In the genomic region with DNA sequence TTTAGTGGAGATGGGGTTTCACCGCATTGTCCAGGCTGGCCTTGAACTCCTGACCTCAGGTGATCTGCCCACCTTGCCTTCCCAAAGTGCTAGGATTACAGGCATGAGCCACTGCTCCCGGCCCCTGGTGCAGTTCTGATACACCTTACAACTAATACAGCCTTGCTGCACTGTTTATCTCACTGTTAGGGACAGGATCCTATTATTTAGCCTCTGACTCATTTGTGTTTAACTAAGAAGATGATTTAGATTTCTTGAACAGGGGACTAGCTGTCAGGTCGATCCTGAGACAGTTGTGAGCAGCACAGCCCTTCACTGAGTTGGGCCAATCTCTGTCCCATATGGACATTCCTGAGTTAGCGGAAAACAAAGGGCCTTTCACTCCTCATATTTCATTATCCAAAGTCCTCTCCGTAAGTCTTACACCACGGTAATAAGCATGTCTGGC, we compare ENCODE assay signal across 15 cellular contexts. TPM values are rescaled to one million over a fixed set of nuclear protein-coding genes. Genes with fewer than 3 reads are reported as not detected.
DNase-seq lines count a peak whose midpoint lies in the region; ATAC-seq, FAIRE-seq and TF ChIP-seq lines count a peak whose summit lies in the region.
"Had no signal": no experiment of that assay in that cellular context is flagged by ENCODE, and none has a peak within 500 bp of the region (broad histone marks: within the 10 kb centered on the region; RNA-seq: fewer than 3 reads in every experiment).

No MANE protein-coding gene starts in this region.

- no peak overlapping the region for H4K8ac ChIP-seq in mesenchymal stem cell (ENCODE audit: low read length)

- peaks cover 22% of the 10 kb centered on the region for H3K79me1 ChIP-seq in mesenchymal stem cell (replicated peaks; ENCODE audit: low read length, poor library complexity, severe bottlenecking)

- no peak for TF ChIP-seq CTCF in astrocyte (IDR thresholded peaks at IDR 0.05; ENCODE audit: insufficient read depth, low read depth, low read length)
- TF ChIP-seq CTCF in tibial artery (IDR thresholded peaks at IDR 0.05): no peak

- peaks cover 4% of the 10 kb centered on the region for H3K4me1 Mint-ChIP-seq in activated T-cell treated with anti-CD3 and anti-CD28 coated beads, Interleukin-2, amount 50 U/mL, for 72 hours (ENCODE audit: low read depth)
- H3K4me1 Mint-ChIP-seq in activated T-cell treated with anti-CD3 and anti-CD28 coated beads, Interleukin-2, amount 50 U/mL, for 24 hours (ENCODE audit: low read depth): peaks cover 29% of the 10 kb centered on the region
- peaks cover 16% of the 10 kb centered on the region for H3K4me1 Mint-ChIP-seq in astrocyte (ENCODE audit: low read depth, unreplicated experiment)

- FAIRE-seq in astrocyte (lab: Jason Lieb, UNC) (no peak), GM12892 (lab: Jason Lieb, UNC) (no peak)

- no peak overlapping the region for H3K9ac ChIP-seq in astrocyte (ENCODE audit: low read length)
- no peak overlapping the region for H3K9ac ChIP-seq in mesenchymal stem cell (ENCODE audit: low read length)

- no peak for DNase-seq in activated T-cell treated with anti-CD3 and anti-CD28 coated beads, Interleukin-2, amount 50 U/mL, for 72 hours
- DNase-seq in activated T-cell treated with anti-CD3 and anti-CD28 coated beads, Interleukin-2, amount 50 U/mL, for 24 hours: no peak
- peak; percentile 51 for DNase-seq in astrocyte (ENCODE audit: low read depth)
- peak; percentile 38 for DNase-seq in mesenchymal stem cell
- no peak for DNase-seq in tibial artery
- no peak for DNase-seq in NCI-H1417 treated with DMSO at 0.1 percent for 48 hours (lab: John Stamatoyannopoulos, UW)
- DNase-seq in GM12892 (ENCODE audit: insufficient read length): no peak
- DNase-seq: activated CD4-positive, CD25-positive, alpha-beta regulatory T cell; activated T-cell treated with anti-CD3 and anti-CD28 coated beads, Interleukin-2, amount 50 U/mL, for 4 hours; MM.1S; naive thymus-derived CD4-positive, alpha-beta T cell had no signal

- H3K36me3 Mint-ChIP-seq in activated T-cell treated with anti-CD3 and anti-CD28 coated beads, Interleukin-2, amount 50 U/mL, for 72 hours (ENCODE audit: insufficient read depth in 2 of 2): peaks cover 0 to 16% of the 10 kb centered on the region in 2 donors
- H3K36me3 Mint-ChIP-seq in activated T-cell treated with anti-CD3 and anti-CD28 coated beads, Interleukin-2, amount 50 U/mL, for 24 hours (ENCODE audit: low read depth): peaks cover 89% of the 10 kb centered on the region
- peaks cover 24% of the 10 kb centered on the region for H3K36me3 Mint-ChIP-seq in astrocyte (ENCODE audit: low read depth, unreplicated experiment)

- no peak overlapping the region for H2BK5ac ChIP-seq in mesenchymal stem cell (ENCODE audit: low read depth, low read length, poor library complexity, severe bottlenecking)

- H3K4me2 ChIP-seq in astrocyte (ENCODE audit: low read length): no peak overlapping the region
- no peak overlapping the region for H3K4me2 ChIP-seq in mesenchymal stem cell (ENCODE audit: low read length, poor library complexity, severe bottlenecking)

- no peak overlapping the region for H3K14ac ChIP-seq in mesenchymal stem cell (ENCODE audit: low read length in 2 of 2)

- no peak overlapping the region for H2BK15ac ChIP-seq in mesenchymal stem cell (ENCODE audit: low read depth, poor library complexity, severe bottlenecking)

- no peaks in the 10 kb centered on the region for H4K20me1 ChIP-seq in astrocyte (ENCODE audit: insufficient read depth, low read length)

- H4K91ac ChIP-seq in mesenchymal stem cell (ENCODE audit: low read length): no peak overlapping the region

- H2AK5ac ChIP-seq in mesenchymal stem cell (ENCODE audit: low read length, severe bottlenecking): no peak overlapping the region

- WGBS in mesenchymal stem cell: 55% methylated on average over 5 of the region's 6 CpGs

- TF ChIP-seq POLR2A in GM12892 (IDR thresholded peaks at IDR 0.05; ENCODE audit: low read depth, low read length): no peak

- H2BK12ac ChIP-seq in mesenchymal stem cell (ENCODE audit: low read length in 2 of 2): no peak overlapping the region

- H3K18ac ChIP-seq in mesenchymal stem cell (ENCODE audit: low read depth in 1 of 2, low read length in 2 of 2): no peak overlapping the region

- H2BK120ac ChIP-seq in mesenchymal stem cell (ENCODE audit: low read depth, low read length): no peak overlapping the region

- peaks cover 22% of the 10 kb centered on the region for H3K4me1 ChIP-seq in astrocyte (ENCODE audit: insufficient read depth, low read length)
- peaks cover 3% of the 10 kb centered on the region for H3K4me1 ChIP-seq in mesenchymal stem cell (ENCODE audit: control insufficient read depth, insufficient read depth, low read depth, low read length)
- peaks cover 0 to 58% (median 24%) of the 10 kb centered on the region in 4 donors for H3K4me1 ChIP-seq in tibial artery
- H3K4me1 ChIP-seq: SJSA1, suprapubic skin had no signal

- H3K79me2 ChIP-seq in astrocyte (ENCODE audit: insufficient read depth, low read length): no peaks in the 10 kb centered on the region

- no peak overlapping the region for H3K23ac ChIP-seq in mesenchymal stem cell (ENCODE audit: low read length in 2 of 2)

- H3K9me3 Mint-ChIP-seq in activated T-cell treated with anti-CD3 and anti-CD28 coated beads, Interleukin-2, amount 50 U/mL, for 72 hours: no peaks in the 10 kb centered on the region
- H3K9me3 Mint-ChIP-seq in activated T-cell treated with anti-CD3 and anti-CD28 coated beads, Interleukin-2, amount 50 U/mL, for 24 hours: no peaks in the 10 kb centered on the region
- H3K9me3 Mint-ChIP-seq in astrocyte (ENCODE audit: unreplicated experiment): no peaks in the 10 kb centered on the region
- H3K9me3 Mint-ChIP-seq: activated T-cell treated with anti-CD3 and anti-CD28 coated beads, Interleukin-2, amount 50 U/mL, for 4 hours; naive thymus-derived CD4-positive, alpha-beta T cell had no signal

- no peak overlapping the region for H3K4me3 ChIP-seq in astrocyte (ENCODE audit: insufficient read depth, low read depth, low read length)
- H3K4me3 ChIP-seq in mesenchymal stem cell (ENCODE audit: insufficient read depth in 1 of 2, low read depth in 1 of 2, low read length in 2 of 2): no peak overlapping the region
- H3K4me3 ChIP-seq in tibial artery: no peak overlapping the region
- H3K4me3 ChIP-seq: HAP-1, SJSA1, suprapubic skin had no signal

- intact Hi-C loops in tibial artery (cut with DNase I; ENCODE audit: low total_unique reads): no loop called here

- no peaks in the 10 kb centered on the region for H3K27me3 Mint-ChIP-seq in activated T-cell treated with anti-CD3 and anti-CD28 coated beads, Interleukin-2, amount 50 U/mL, for 72 hours (ENCODE audit: low read depth)
- H3K27me3 Mint-ChIP-seq in activated T-cell treated with anti-CD3 and anti-CD28 coated beads, Interleukin-2, amount 50 U/mL, for 24 hours: no peaks in the 10 kb centered on the region
- no peaks in the 10 kb centered on the region for H3K27me3 Mint-ChIP-seq in astrocyte (ENCODE audit: low read depth, unreplicated experiment)
- H3K27me3 Mint-ChIP-seq: naive thymus-derived CD4-positive, alpha-beta T cell had no signal

- H3K27ac Mint-ChIP-seq in activated T-cell treated with anti-CD3 and anti-CD28 coated beads, Interleukin-2, amount 50 U/mL, for 72 hours: peak overlapping the region; percentile 8
- no peak overlapping the region for H3K27ac Mint-ChIP-seq in activated T-cell treated with anti-CD3 and anti-CD28 coated beads, Interleukin-2, amount 50 U/mL, for 24 hours
- peak overlapping the region; percentile 41 for H3K27ac Mint-ChIP-seq in astrocyte (ENCODE audit: unreplicated experiment)

- H3K27me3 ChIP-seq in astrocyte (ENCODE audit: insufficient read depth, low read length): no peaks in the 10 kb centered on the region
- no peaks in the 10 kb centered on the region for H3K27me3 ChIP-seq in mesenchymal stem cell (ENCODE audit: control insufficient read depth in 1 of 2, insufficient read depth in 1 of 2, low read length in 2 of 2)
- H3K27me3 ChIP-seq in tibial artery: no peaks in the 10 kb centered on the region
- H3K27me3 ChIP-seq: SJSA1, suprapubic skin had no signal

- no peak overlapping the region for H3K4me3 Mint-ChIP-seq in activated T-cell treated with anti-CD3 and anti-CD28 coated beads, Interleukin-2, amount 50 U/mL, for 72 hours
- H3K4me3 Mint-ChIP-seq in activated T-cell treated with anti-CD3 and anti-CD28 coated beads, Interleukin-2, amount 50 U/mL, for 24 hours: no peak overlapping the region
- H3K4me3 Mint-ChIP-seq in astrocyte (ENCODE audit: unreplicated experiment): no peak overlapping the region
- H3K4me3 Mint-ChIP-seq: activated T-cell treated with anti-CD3 and anti-CD28 coated beads, Interleukin-2, amount 50 U/mL, for 4 hours had no signal

- no peaks in the 10 kb centered on the region for H3K9me3 ChIP-seq in astrocyte (ENCODE audit: insufficient read depth, low read depth, low read length)
- no peaks in the 10 kb centered on the region for H3K9me3 ChIP-seq in mesenchymal stem cell (ENCODE audit: control insufficient read depth, low read length)
- no peaks in the 10 kb centered on the region for H3K9me3 ChIP-seq in tibial artery
- H3K9me3 ChIP-seq: HAP-1, SJSA1, suprapubic skin had no signal

- ATAC-seq in activated T-cell treated with anti-CD3 and anti-CD28 coated beads, Interleukin-2, amount 50 U/mL, for 72 hours (replicated peaks in 1 of 2): no peak
- ATAC-seq in GM21360 (IDR thresholded peaks at IDR 0.05; ENCODE audit: unreplicated experiment): no peak

- H2AFZ ChIP-seq in astrocyte (ENCODE audit: low read depth, low read length) (no peak overlapping the region), mesenchymal stem cell (ENCODE audit: low read depth, low read length) (no peak overlapping the region)

- peaks cover 10% of the 10 kb centered on the region for H3K36me3 ChIP-seq in astrocyte (ENCODE audit: insufficient read depth, low read length)
- H3K36me3 ChIP-seq in mesenchymal stem cell (ENCODE audit: control insufficient read depth in 1 of 2, insufficient read depth in 2 of 2, low read depth in 1 of 2, low read length in 2 of 2): peaks cover 15 to 85% of the 10 kb centered on the region in 2 experiments
- H3K36me3 ChIP-seq in tibial artery: peaks cover 25 to 56% (median 45%) of the 10 kb centered on the region in 3 donors

- H3K4ac ChIP-seq in mesenchymal stem cell (ENCODE audit: low read depth in 1 of 2, low read length in 2 of 2): no peak overlapping the region

- no peak overlapping the region for H3K27ac ChIP-seq in astrocyte (ENCODE audit: low read depth, low read length)
- no peak overlapping the region for H3K27ac ChIP-seq in mesenchymal stem cell (ENCODE audit: low read length, poor library complexity, severe bottlenecking)
- H3K27ac ChIP-seq in tibial artery: peak overlapping the region; percentile 61
- H3K27ac ChIP-seq: SJSA1, suprapubic skin had no signal

RNA-seq across cellular contexts. Expression of a gene that starts 19.2 kb away (rescaled TPM):
- total RNA-seq in activated T-cell treated with anti-CD3 and anti-CD28 coated beads, Interleukin-2, amount 50 U/mL, for 72 hours: 10 to 100 TPM; 14.1 to 21.7 TPM
- total RNA-seq in astrocyte: 38.1 and 41.9 TPM in 2 replicates
- 59.2 TPM for polyA plus RNA-seq in mesenchymal stem cell (2013, experiment 1 of 2)
- 59.2 TPM for polyA plus RNA-seq in mesenchymal stem cell (2013, experiment 2 of 2)
- 10.7 TPM for polyA plus RNA-seq in GM12892 (2012; ENCODE audit: missing spikeins)

Comparison
In these comparisons a context has a peak if more than half of its experiments do, and no peak if none do; other contexts are left out.
1. DNase-seq: peak in astrocyte (single experiment) and mesenchymal stem cell (single experiment); none in activated T-cell treated with anti-CD3 and anti-CD28 coated beads, Interleukin-2, amount 50 U/mL, for 72 hours (0 of 2), activated T-cell treated with anti-CD3 and anti-CD28 coated beads, Interleukin-2, amount 50 U/mL, for 24 hours (single experiment), tibial artery (0 of 2), NCI-H1417 treated with DMSO at 0.1 percent for 48 hours (single experiment) and GM12892 (single experiment).
2. H3K27ac ChIP-seq: peak in tibial artery (2 of 2); none in astrocyte (single experiment) and mesenchymal stem cell (single experiment).